Comparison of ENCODE assay signal across 20 cellular contexts in the genomic region with DNA sequence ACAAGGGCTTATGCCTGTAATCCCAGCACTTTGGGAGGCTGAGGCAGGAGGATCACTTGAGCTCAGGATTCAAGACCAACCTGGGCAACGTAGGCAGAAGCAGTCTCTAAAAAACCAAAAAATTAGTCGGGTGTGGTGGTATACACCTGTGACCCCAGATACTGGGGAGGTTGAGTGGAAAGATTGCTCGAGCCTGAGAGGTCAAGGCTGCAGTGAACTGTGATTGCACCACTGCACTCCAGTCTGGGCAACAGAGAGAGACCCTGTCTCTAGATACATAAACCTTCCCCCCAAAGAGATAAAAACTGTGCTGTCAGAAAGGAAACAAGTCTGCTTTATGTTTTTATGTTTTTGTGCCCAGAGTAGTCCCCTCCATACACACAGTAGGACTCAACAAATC. TPM values are rescaled to one million over a fixed set of nuclear protein-coding genes. Genes with fewer than 3 reads are reported as not detected.
DNase-seq lines count a peak whose midpoint lies in the region; ATAC-seq, FAIRE-seq and TF ChIP-seq lines count a peak whose summit lies in the region.
"Had no signal": no experiment of that assay in that cellular context is flagged by ENCODE, and none has a peak within 500 bp of the region (broad histone marks: within the 10 kb centered on the region; RNA-seq: fewer than 3 reads in every experiment).

No MANE protein-coding gene starts in this region.

- no peak for FAIRE-seq in HepG2 (lab: Jason Lieb, UNC)
- FAIRE-seq: A204.1, G401.6, GM12892, H1 had no signal

- intact Hi-C loops in HepG2 (cut with micrococcal nuclease; ENCODE audit: unreplicated experiment) (no loop called here), right lobe of liver (cut with DNase I) (no loop called here), gastrocnemius medialis (cut with DNase I; ENCODE audit: low total_unique reads) (no loop called here)

- H3K4me3 ChIP-seq in HepG2 (replicated peaks in 1 of 3; ENCODE audit: insufficient read depth in 1 of 3, low read depth in 2 of 3, low read length in 3 of 3), result no peak overlapping the region
- H3K4me3 ChIP-seq in right lobe of liver, result no peak overlapping the region
- no peak overlapping the region for H3K4me3 ChIP-seq in gastrocnemius medialis
- H3K4me3 ChIP-seq in thymus (ENCODE audit: low read length), result no peak overlapping the region
- H3K4me3 ChIP-seq: BLaER1 had no signal

- H3K27me3 ChIP-seq in HepG2 (ENCODE audit: control insufficient read depth in 1 of 2, insufficient read depth in 2 of 2, low read length in 2 of 2) (no peaks in the 10 kb centered on the region), right lobe of liver (no peaks in the 10 kb centered on the region), gastrocnemius medialis (no peaks in the 10 kb centered on the region), thymus (ENCODE audit: control insufficient read depth, insufficient read depth) (no peaks in the 10 kb centered on the region)
- H3K27me3 ChIP-seq: BLaER1 had no signal

- no peaks in the 10 kb centered on the region for H3K36me3 ChIP-seq in HepG2 (replicated peaks in 1 of 2; ENCODE audit: control insufficient read depth in 1 of 2, insufficient read depth in 2 of 2, low read length in 2 of 2)
- no peaks in the 10 kb centered on the region for H3K36me3 ChIP-seq in right lobe of liver
- H3K36me3 ChIP-seq in gastrocnemius medialis, result no peaks in the 10 kb centered on the region
- no peaks in the 10 kb centered on the region for H3K36me3 ChIP-seq in thymus (ENCODE audit: control insufficient read depth, insufficient read depth)
- H3K36me3 ChIP-seq: BLaER1 had no signal

- H3K27ac ChIP-seq in HepG2 (ENCODE audit: extremely low read length, insufficient read depth, low read length) (no peak overlapping the region), right lobe of liver (no peak overlapping the region), gastrocnemius medialis (peak overlapping the region in 3 of 4 donors; percentile 56 to 74 (median 59)), thymus (ENCODE audit: low read depth) (peak overlapping the region; percentile 18)
- H3K27ac ChIP-seq: 22Rv1, BLaER1, C4-2B had no signal

- H4K20me1 ChIP-seq in HepG2 (ENCODE audit: insufficient read depth, low read length), result no peaks in the 10 kb centered on the region
- H4K20me1 ChIP-seq: BLaER1 had no signal

- no TSS peak for BruUV-seq in HepG2 (replicated peaks; lab: Mats Ljungman, UMichigan)

- ATAC-seq in HepG2, result no peak
- no peak for ATAC-seq in right lobe of liver
- ATAC-seq in gastrocnemius medialis, result no peak
- no peak for ATAC-seq in HG02642 (IDR thresholded peaks at IDR 0.05; ENCODE audit: poor library complexity, unreplicated experiment)
- ATAC-seq: CD8-positive, alpha-beta T cell had no signal

- POLR2A ChIA-PET in HepG2 (lab: Yijun Ruan, JAX), result no interaction called here

- peaks cover 45% of the 10 kb centered on the region for H3K4me1 ChIP-seq in HepG2 (ENCODE audit: insufficient read depth, low read length)
- peaks cover 0 to 14% (median 0%) of the 10 kb centered on the region in 4 donors for H3K4me1 ChIP-seq in right lobe of liver
- peaks cover 3 to 9% of the 10 kb centered on the region in 2 donors for H3K4me1 ChIP-seq in gastrocnemius medialis
- H3K4me1 ChIP-seq in thymus (ENCODE audit: control insufficient read depth, insufficient read depth, low read length), result no peaks in the 10 kb centered on the region
- H3K4me1 ChIP-seq: BLaER1, Caco-2 had no signal

- H3K79me2 ChIP-seq in HepG2 (ENCODE audit: insufficient read depth, low read length), result no peaks in the 10 kb centered on the region

- TF ChIP-seq POLR2A in HepG2 (IDR thresholded peaks at IDR 0.05; ENCODE audit: insufficient read depth in 1 of 2, low read depth in 2 of 2, low read length in 2 of 2) (no peak), right lobe of liver (IDR thresholded peaks at IDR 0.05) (no peak), gastrocnemius medialis (IDR thresholded peaks at IDR 0.05) (no peak)

- in situ Hi-C loops in HepG2 (cut with HindIII; ENCODE audit: extremely low pct_ligation_motif_present, low pct_unique_long_range_greater_than_20kb) (no loop called here), gastrocnemius medialis (cut with MboI; ENCODE audit: low sequenced_read_pairs in 4 of 4) (no loop called here)

- 0 out of 2 replicates have a peak overlapping the region, but pooled peaks have one; percentile 11 for H3K4me2 ChIP-seq in HepG2 (ENCODE audit: low read depth, low read length)
- H3K4me2 ChIP-seq: BLaER1 had no signal

- no peak for DNase-seq in HepG2 (ENCODE audit: low spot score)
- DNase-seq in right lobe of liver, result no peak
- DNase-seq in gastrocnemius medialis, result no peak
- DNase-seq in NCI-H1048 (lab: John Stamatoyannopoulos, UW), result no peak
- DNase-seq: Caco-2; CD4-positive, CD25-positive, alpha-beta regulatory T cell; CD8-positive, alpha-beta T cell; DMS153; DND-41; H7; HCEC 1CT had no signal

- no peak for TF ChIP-seq RAD21 in HepG2 (CRISPR knock-in tag; IDR thresholded peaks at IDR 0.05)

- no peak overlapping the region for H2AFZ ChIP-seq in HepG2 (ENCODE audit: low read length)

- CTCF ChIA-PET in HepG2 (lab: Yijun Ruan, JAX; ENCODE audit: low intra/inter-chr PET ratio, low total read pairs), result no interaction called here

- no peak overlapping the region for H3K9ac ChIP-seq in HepG2 (ENCODE audit: insufficient read depth, low read depth, low read length)
- H3K9ac ChIP-seq: BLaER1 had no signal

- no peaks in the 10 kb centered on the region for H3K9me3 ChIP-seq in HepG2 (ENCODE audit: low read length)
- no peaks in the 10 kb centered on the region for H3K9me3 ChIP-seq in right lobe of liver
- no peaks in the 10 kb centered on the region for H3K9me3 ChIP-seq in gastrocnemius medialis
- H3K9me3 ChIP-seq in thymus (ENCODE audit: control insufficient read depth), result no peaks in the 10 kb centered on the region
- H3K9me3 ChIP-seq: BLaER1, Caco-2 had no signal

- TF ChIP-seq CTCF in HepG2 (CRISPR knock-in tag; IDR thresholded peaks at IDR 0.05) (no peak), right lobe of liver (IDR thresholded peaks at IDR 0.05) (no peak), gastrocnemius medialis (IDR thresholded peaks at IDR 0.05 in 4 of 5, conservative IDR thresholded peaks at IDR 0.05 in 1 of 5) (no peak)

- 2% methylated on average over 3 of the region's 3 CpGs for WGBS in HepG2 (ENCODE audit: low lambda C conversion rate)
- WGBS in right lobe of liver (ENCODE audit: insufficient coverage, low coverage, low lambda C conversion rate, missing lambda C conversion rate), result 57% methylated on average over 3 of the region's 3 CpGs
- WGBS in thymus, result 98% methylated on average over 3 of the region's 3 CpGs

- no peak for TF ChIP-seq EP300 in HepG2 (IDR thresholded peaks at IDR 0.05; ENCODE audit: low read depth in 2 of 2, low read length in 2 of 2)
- no peak for TF ChIP-seq EP300 in HepG2 (CRISPR knock-in tag; IDR thresholded peaks at IDR 0.05; ENCODE audit: borderline replicate concordance)

TF ChIP-seq in HepG2, 621 proteins besides CTCF, POLR2A, EP300 and RAD21 (continues in another document):
- TF ChIP-seq ZNF121 (CRISPR knock-in tag; IDR thresholded peaks at IDR 0.05), result peak; percentile 77
- TF ChIP-seq ZNF780A (CRISPR knock-in tag; IDR thresholded peaks at IDR 0.05), result no peak
- no peak for TF ChIP-seq ZNF329 (CRISPR knock-in tag; IDR thresholded peaks at IDR 0.05; ENCODE audit: low read depth)
- TF ChIP-seq NR2C2 (CRISPR knock-in tag; IDR thresholded peaks at IDR 0.05; ENCODE audit: borderline replicate concordance), result peak; percentile 22; the same call in 1 of the 2 replicates
- TF ChIP-seq SP1 (IDR thresholded peaks at IDR 0.05), result no peak
- TF ChIP-seq SP1 (CRISPR knock-in tag; IDR thresholded peaks at IDR 0.05), result no peak
- TF ChIP-seq NR2F6 (IDR thresholded peaks at IDR 0.05), result peak; percentile 51
- peak; percentile 50 for TF ChIP-seq NR2F6 (CRISPR knock-in tag; IDR thresholded peaks at IDR 0.05)

RNA-seq across cellular contexts. Expression of gene CDK13, which starts 27.5 kb away (rescaled TPM):
- total RNA-seq in HepG2 (2016; rRNA removed; fragmentation: Illumina TruSeq; extraction: Trizol) (35.0 and 40.9 TPM in 2 replicates), right lobe of liver (10 to 100 TPM; 21.2 to 35.2 (median 27.1) TPM), gastrocnemius medialis (10 to 100 TPM; 25.0 to 50.8 (median 29.4) TPM)
- total RNA-seq in HepG2 (2016; cell fraction: cytosol; rRNA removed; fragmentation: Illumina TruSeq; extraction: Trizol; ENCODE audit: low read depth), result 185 and 197 TPM in 2 replicates
- total RNA-seq in HepG2 (2016; cell fraction: insoluble cytoplasmic fraction; rRNA removed; fragmentation: Illumina TruSeq; extraction: Trizol), result 31.5 and 38.9 TPM in 2 replicates
- 96.5 and 112 TPM in 2 replicates for total RNA-seq in HepG2 (2016; cell fraction: membrane; rRNA removed; fragmentation: Illumina TruSeq; extraction: Trizol)
- 61.2 and 62.8 TPM in 2 replicates for total RNA-seq in HepG2 (2016; cell fraction: nucleus; rRNA removed; fragmentation: Illumina TruSeq; extraction: Trizol)
- polyA plus RNA-seq in HepG2 (2011; rRNA removed) (20.7 and 21.0 TPM in 2 replicates), thymus (40.4 TPM)
- 10.2 and 14.3 TPM in 2 replicates for polyA plus RNA-seq in HepG2 (2011; cell fraction: cytosol; rRNA removed)
- polyA plus RNA-seq in HepG2 (2011; cell fraction: nucleus; rRNA removed), result 27.6 and 31.2 TPM in 2 replicates
- polyA plus RNA-seq in HepG2 (2012), result 19.2 and 19.7 TPM in 2 replicates
- polyA plus RNA-seq in HepG2 (2016; cell fraction: cytosol; fragmentation: Illumina TruSeq; extraction: Trizol; ENCODE audit: low read depth), result 0.78 and 1.0 TPM in 2 replicates
- polyA plus RNA-seq in HepG2 (2016; cell fraction: insoluble cytoplasmic fraction; fragmentation: Illumina TruSeq; extraction: Trizol; ENCODE audit: low read depth), result 27.4 and 28.3 TPM in 2 replicates
- polyA plus RNA-seq in HepG2 (2016; cell fraction: membrane; fragmentation: Illumina TruSeq; extraction: Trizol; ENCODE audit: low read depth), result 2.9 and 3.7 TPM in 2 replicates
- 48.0 and 54.1 TPM in 2 replicates for polyA plus RNA-seq in HepG2 (2016; cell fraction: nucleus; fragmentation: Illumina TruSeq; extraction: Trizol; ENCODE audit: insufficient read depth, low read depth)
- 30.6 and 45.8 TPM in 2 replicates for polyA minus RNA-seq in HepG2 (2011; rRNA and poly(A)+ RNA removed; ENCODE audit: low replicate concordance)
- polyA minus RNA-seq in HepG2 (2011; cell fraction: cytosol; rRNA and poly(A)+ RNA removed), result 21.5 and 22.7 TPM in 2 replicates
- polyA minus RNA-seq in HepG2 (2011; cell fraction: nucleus; rRNA and poly(A)+ RNA removed), result 124 and 129 TPM in 2 replicates

Comparison
In these comparisons a context has a peak if more than half of its experiments do, and no peak if none do; other contexts are left out.
1. H3K27ac ChIP-seq: peak in gastrocnemius medialis (3 of 4) and thymus (single experiment); none in HepG2 (single experiment) and right lobe of liver (0 of 3).